ENCODE assay signal across 17 cellular contexts in the genomic region with DNA sequence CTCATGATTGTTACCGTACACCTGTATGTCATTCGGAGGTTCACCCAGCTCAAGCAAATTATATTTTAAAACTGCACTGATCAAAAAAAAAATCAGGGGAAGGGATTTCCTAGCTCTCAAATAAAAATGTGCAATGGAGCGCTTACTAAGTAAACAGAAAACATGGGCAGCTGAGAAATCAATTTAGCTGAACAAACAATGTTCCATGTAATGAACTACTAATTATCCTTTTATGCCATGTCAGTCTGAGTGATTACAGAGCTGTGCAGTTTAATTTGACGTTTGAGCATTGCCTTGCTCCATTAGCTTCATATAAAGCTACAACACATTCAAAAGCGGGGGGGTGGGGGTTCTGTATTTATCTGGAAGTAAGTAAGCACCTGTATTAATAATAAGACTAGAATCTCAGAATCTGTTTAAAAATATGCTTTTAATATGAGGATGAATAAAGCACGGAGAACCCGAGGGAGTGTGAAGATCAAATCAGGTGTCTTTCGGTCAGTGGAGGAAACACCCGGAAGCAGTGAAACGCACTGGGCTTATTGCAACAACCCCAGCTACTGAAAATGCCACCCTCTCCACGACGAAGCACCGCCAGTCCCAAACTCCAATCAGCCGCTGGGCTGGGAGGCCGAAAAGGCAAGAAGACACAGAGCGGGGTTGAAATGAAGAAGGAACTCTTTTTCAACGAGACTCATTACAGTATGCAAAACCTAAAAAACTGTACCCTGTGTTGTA.
DNase-seq lines count a peak whose midpoint lies in the region; FAIRE-seq and TF ChIP-seq lines count a peak whose summit lies in the region.
"Had no signal": no experiment of that assay in that cellular context is flagged by ENCODE, and none has a peak within 500 bp of the region (broad histone marks: within the 10 kb centered on the region; RNA-seq: fewer than 3 reads in every experiment).

No MANE protein-coding gene starts in this region.

- WGBS in smooth muscle cell (ENCODE audit: low lambda C conversion rate), result 88% methylated on average over 17 of the region's 17 CpGs

- no peaks in the 10 kb centered on the region for H3K36me3 ChIP-seq in smooth muscle cell (ENCODE audit: low read depth)
- H3K36me3 ChIP-seq: ascending aorta had no signal

- no peak overlapping the region for H2AFZ ChIP-seq in smooth muscle cell (ENCODE audit: low read depth)

- no peak for TF ChIP-seq CTCF in smooth muscle cell (IDR thresholded peaks at IDR 0.05; ENCODE audit: borderline replicate concordance, insufficient read depth, poor library complexity, severe bottlenecking)

- H3K27ac ChIP-seq in smooth muscle cell (ENCODE audit: low read depth), result no peak overlapping the region
- H3K27ac ChIP-seq: ascending aorta, coronary artery had no signal

- peak; percentile 98 for FAIRE-seq in islet of Langerhans (lab: Jason Lieb, UNC)
- FAIRE-seq: D721Med, urothelium cell line had no signal

- no peak overlapping the region for H3K9ac ChIP-seq in smooth muscle cell (ENCODE audit: low read depth)

- no peaks in the 10 kb centered on the region for H3K79me2 ChIP-seq in smooth muscle cell (ENCODE audit: low read depth)

- no peak overlapping the region for H3K4me2 ChIP-seq in smooth muscle cell

- no peaks in the 10 kb centered on the region for H4K20me1 ChIP-seq in smooth muscle cell (ENCODE audit: low read depth)

- no peaks in the 10 kb centered on the region for H3K9me3 ChIP-seq in smooth muscle cell (replicated peaks; ENCODE audit: low read depth)
- H3K9me3 ChIP-seq: ascending aorta had no signal

- no peaks in the 10 kb centered on the region for H3F3A ChIP-seq in smooth muscle cell (ENCODE audit: low read depth)

- no peaks in the 10 kb centered on the region for H3K27me3 ChIP-seq in smooth muscle cell (ENCODE audit: low read depth)
- H3K27me3 ChIP-seq: ascending aorta had no signal

- DNase-seq in DMS79 (lab: John Stamatoyannopoulos, UW) (peak; percentile 91), NCI-H187 (lab: John Stamatoyannopoulos, UW) (peak; percentile 46 to 48), NCI-H526 treated with DMSO at 0.1 percent for 48 hours (lab: John Stamatoyannopoulos, UW) (peak; percentile 70), smooth muscle cell (lab: John Stamatoyannopoulos, UW; ENCODE audit: unreplicated experiment) (no peak), mesenteric fat pad (ENCODE audit: low spot score) (no peak)
- DNase-seq in activated naive CD4-positive, alpha-beta T cell treated with Interleukin-2 at 50 U/mL for 16 hours, result no peak
- DNase-seq in activated T-cell treated with anti-CD3 and anti-CD28 coated beads, Interleukin-2, amount 50 U/mL, for 1 hour, result no peak
- DNase-seq: activated CD8-positive, alpha-beta T cell treated with anti-CD3 and anti-CD28 coated beads, Interleukin-2, amount 10 ng/mL, durations not matched to agents 7 days and 5 days; activated gamma-delta T cell; occipital lobe; OCI-M1; stimulated activated naive CD4-positive, alpha-beta T cell had no signal

- no peak overlapping the region for H3K4me3 ChIP-seq in smooth muscle cell
- H3K4me3 ChIP-seq: ascending aorta, coronary artery had no signal

- no peaks in the 10 kb centered on the region for H3K4me1 ChIP-seq in smooth muscle cell (ENCODE audit: low read depth)
- H3K4me1 ChIP-seq: ascending aorta had no signal

Comparison
In these comparisons a context has a peak if more than half of its experiments do, and no peak if none do; other contexts are left out.
1. DNase-seq: peak in DMS79 (single experiment), NCI-H187 (2 of 2) and NCI-H526 treated with DMSO at 0.1 percent for 48 hours (single experiment); none in smooth muscle cell (single experiment), activated naive CD4-positive, alpha-beta T cell treated with Interleukin-2 at 50 U/mL for 16 hours (single experiment), activated T-cell treated with anti-CD3 and anti-CD28 coated beads, Interleukin-2, amount 50 U/mL, for 1 hour (single experiment) and mesenteric fat pad (single experiment).